Comparison of ENCODE assay signal across 1 cellular context in genomic region chr19:48899781-48900476, GRCh38.
TF ChIP-seq lines count a peak whose summit lies in the region.

NUCB1 (plus strand) TSS chr19:48900312; CDS start chr19:48900797, 485 bp downstream.

TF ChIP-seq in HepG2, 621 proteins besides CTCF, POLR2A, EP300 and RAD21 (continued from another document and continues in another):
- TF ChIP-seq ZNF609 (CRISPR knock-in tag; IDR thresholded peaks at IDR 0.05; ENCODE audit: borderline replicate concordance), result no peak
- TF ChIP-seq U2AF1 (optimal IDR thresholded peaks at IDR 0.05; ENCODE audit: low read depth, low read length), result no peak
- TF ChIP-seq PITX1 (CRISPR knock-in tag; IDR thresholded peaks at IDR 0.05), result peak; percentile 41; the same call in 1 of the 2 replicates
- TF ChIP-seq ZBTB42 (CRISPR knock-in tag; IDR thresholded peaks at IDR 0.05), result peak; percentile 58; the same call in 1 of the 2 replicates
- no peak; the same call in 1 of the 2 replicates for TF ChIP-seq ZNF747 (CRISPR knock-in tag; IDR thresholded peaks at IDR 0.05; ENCODE audit: borderline replicate concordance)
- TF ChIP-seq, protein P1, sequence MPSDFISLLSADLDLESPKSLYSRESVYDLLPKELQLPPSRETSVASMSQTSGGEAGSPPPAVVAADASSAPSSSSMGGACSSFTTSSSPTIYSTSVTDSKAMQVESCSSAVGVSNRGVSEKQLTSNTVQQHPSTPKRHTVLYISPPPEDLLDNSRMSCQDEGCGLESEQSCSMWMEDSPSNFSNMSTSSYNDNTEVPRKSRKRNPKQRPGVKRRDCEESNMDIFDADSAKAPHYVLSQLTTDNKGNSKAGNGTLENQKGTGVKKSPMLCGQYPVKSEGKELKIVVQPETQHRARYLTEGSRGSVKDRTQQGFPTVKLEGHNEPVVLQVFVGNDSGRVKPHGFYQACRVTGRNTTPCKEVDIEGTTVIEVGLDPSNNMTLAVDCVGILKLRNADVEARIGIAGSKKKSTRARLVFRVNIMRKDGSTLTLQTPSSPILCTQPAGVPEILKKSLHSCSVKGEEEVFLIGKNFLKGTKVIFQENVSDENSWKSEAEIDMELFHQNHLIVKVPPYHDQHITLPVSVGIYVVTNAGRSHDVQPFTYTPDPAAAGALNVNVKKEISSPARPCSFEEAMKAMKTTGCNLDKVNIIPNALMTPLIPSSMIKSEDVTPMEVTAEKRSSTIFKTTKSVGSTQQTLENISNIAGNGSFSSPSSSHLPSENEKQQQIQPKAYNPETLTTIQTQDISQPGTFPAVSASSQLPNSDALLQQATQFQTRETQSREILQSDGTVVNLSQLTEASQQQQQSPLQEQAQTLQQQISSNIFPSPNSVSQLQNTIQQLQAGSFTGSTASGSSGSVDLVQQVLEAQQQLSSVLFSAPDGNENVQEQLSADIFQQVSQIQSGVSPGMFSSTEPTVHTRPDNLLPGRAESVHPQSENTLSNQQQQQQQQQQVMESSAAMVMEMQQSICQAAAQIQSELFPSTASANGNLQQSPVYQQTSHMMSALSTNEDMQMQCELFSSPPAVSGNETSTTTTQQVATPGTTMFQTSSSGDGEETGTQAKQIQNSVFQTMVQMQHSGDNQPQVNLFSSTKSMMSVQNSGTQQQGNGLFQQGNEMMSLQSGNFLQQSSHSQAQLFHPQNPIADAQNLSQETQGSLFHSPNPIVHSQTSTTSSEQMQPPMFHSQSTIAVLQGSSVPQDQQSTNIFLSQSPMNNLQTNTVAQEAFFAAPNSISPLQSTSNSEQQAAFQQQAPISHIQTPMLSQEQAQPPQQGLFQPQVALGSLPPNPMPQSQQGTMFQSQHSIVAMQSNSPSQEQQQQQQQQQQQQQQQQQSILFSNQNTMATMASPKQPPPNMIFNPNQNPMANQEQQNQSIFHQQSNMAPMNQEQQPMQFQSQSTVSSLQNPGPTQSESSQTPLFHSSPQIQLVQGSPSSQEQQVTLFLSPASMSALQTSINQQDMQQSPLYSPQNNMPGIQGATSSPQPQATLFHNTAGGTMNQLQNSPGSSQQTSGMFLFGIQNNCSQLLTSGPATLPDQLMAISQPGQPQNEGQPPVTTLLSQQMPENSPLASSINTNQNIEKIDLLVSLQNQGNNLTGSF (CRISPR knock-in tag; IDR thresholded peaks at IDR 0.05), result no peak
- TF ChIP-seq LCORL (IDR thresholded peaks at IDR 0.05), result no peak
- peak; percentile 47; the same call in 1 of the 2 replicates for TF ChIP-seq LCORL (CRISPR knock-in tag; IDR thresholded peaks at IDR 0.05)
- no peak for TF ChIP-seq PTBP1 (IDR thresholded peaks at IDR 0.05; ENCODE audit: low read depth, low read length, poor library complexity, severe bottlenecking)
- TF ChIP-seq ATF7-NPFF (CRISPR knock-in tag; IDR thresholded peaks at IDR 0.05; ENCODE audit: low read depth), result peak; percentile 48; the same call in 1 of the 2 replicates
- no peak for TF ChIP-seq FOXP1 (IDR thresholded peaks at IDR 0.05)
- TF ChIP-seq FOXP1 (CRISPR knock-in tag; IDR thresholded peaks at IDR 0.05), result no peak
- TF ChIP-seq HNRNPLL (IDR thresholded peaks at IDR 0.05; ENCODE audit: low read depth, low read length, poor library complexity, severe bottlenecking), result no peak
- TF ChIP-seq ZNF605 (CRISPR knock-in tag; IDR thresholded peaks at IDR 0.05), result 0 out of 2 replicates have a peak, but pooled peaks have one; percentile 66
- peak; percentile 72; the same call in 1 of the 2 replicates for TF ChIP-seq REPIN1 (CRISPR knock-in tag; IDR thresholded peaks at IDR 0.05; ENCODE audit: borderline replicate concordance, low read depth)
- TF ChIP-seq IRF9 (CRISPR knock-in tag; IDR thresholded peaks at IDR 0.05; ENCODE audit: borderline replicate concordance), result peak; percentile 45; the same call in 1 of the 2 replicates
- peak; percentile 45; the same call in 1 of the 2 replicates for TF ChIP-seq ZNF280D (CRISPR knock-in tag; IDR thresholded peaks at IDR 0.05)
- no peak for TF ChIP-seq KLF6 (CRISPR knock-in tag; IDR thresholded peaks at IDR 0.05)
- TF ChIP-seq, protein P2, sequence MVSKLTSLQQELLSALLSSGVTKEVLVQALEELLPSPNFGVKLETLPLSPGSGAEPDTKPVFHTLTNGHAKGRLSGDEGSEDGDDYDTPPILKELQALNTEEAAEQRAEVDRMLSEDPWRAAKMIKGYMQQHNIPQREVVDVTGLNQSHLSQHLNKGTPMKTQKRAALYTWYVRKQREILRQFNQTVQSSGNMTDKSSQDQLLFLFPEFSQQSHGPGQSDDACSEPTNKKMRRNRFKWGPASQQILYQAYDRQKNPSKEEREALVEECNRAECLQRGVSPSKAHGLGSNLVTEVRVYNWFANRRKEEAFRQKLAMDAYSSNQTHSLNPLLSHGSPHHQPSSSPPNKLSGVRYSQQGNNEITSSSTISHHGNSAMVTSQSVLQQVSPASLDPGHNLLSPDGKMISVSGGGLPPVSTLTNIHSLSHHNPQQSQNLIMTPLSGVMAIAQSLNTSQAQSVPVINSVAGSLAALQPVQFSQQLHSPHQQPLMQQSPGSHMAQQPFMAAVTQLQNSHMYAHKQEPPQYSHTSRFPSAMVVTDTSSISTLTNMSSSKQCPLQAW (CRISPR knock-in tag; IDR thresholded peaks at IDR 0.05), result peak; percentile 77; the same call in 1 of the 2 replicates
- peak; percentile 30; the same call in 1 of the 2 replicates for TF ChIP-seq NR2F6 (IDR thresholded peaks at IDR 0.05)
- peak; percentile 56 for TF ChIP-seq NR2F6 (CRISPR knock-in tag; IDR thresholded peaks at IDR 0.05)
- no peak for TF ChIP-seq SRY (CRISPR knock-in tag; IDR thresholded peaks at IDR 0.05)
- TF ChIP-seq ZNF232 (CRISPR knock-in tag; IDR thresholded peaks at IDR 0.05; ENCODE audit: borderline replicate concordance), result peak; percentile 74; the same call in 1 of the 2 replicates
- TF ChIP-seq ZNF512B (CRISPR knock-in tag; IDR thresholded peaks at IDR 0.05; ENCODE audit: borderline replicate concordance), result no peak
- peak; percentile 62; the same call in 1 of the 2 replicates for TF ChIP-seq TAF1 (CRISPR knock-in tag; IDR thresholded peaks at IDR 0.05)
- TF ChIP-seq ZNF572 (CRISPR knock-in tag; IDR thresholded peaks at IDR 0.05), result no peak
- TF ChIP-seq ZEB1 (IDR thresholded peaks at IDR 0.05; ENCODE audit: insufficient replicate concordance, low read depth), result peak; percentile 27
- peak; percentile 29 for TF ChIP-seq YY1 (IDR thresholded peaks at IDR 0.05; ENCODE audit: insufficient read depth, insufficient replicate concordance, low read depth, low read length)
- no peak for TF ChIP-seq ZNF773 (CRISPR knock-in tag; IDR thresholded peaks at IDR 0.05; ENCODE audit: borderline replicate concordance)
- TF ChIP-seq MED1 (CRISPR knock-in tag; IDR thresholded peaks at IDR 0.05), result peak; percentile 60
- no peak for TF ChIP-seq ZNF276 (CRISPR knock-in tag; IDR thresholded peaks at IDR 0.05; ENCODE audit: low read depth)
- TF ChIP-seq ZNF503 (CRISPR knock-in tag; IDR thresholded peaks at IDR 0.05), result peak; percentile 53; the same call in 1 of the 2 replicates
